33 cellular contexts compared by ENCODE assay signal in the genomic region with DNA sequence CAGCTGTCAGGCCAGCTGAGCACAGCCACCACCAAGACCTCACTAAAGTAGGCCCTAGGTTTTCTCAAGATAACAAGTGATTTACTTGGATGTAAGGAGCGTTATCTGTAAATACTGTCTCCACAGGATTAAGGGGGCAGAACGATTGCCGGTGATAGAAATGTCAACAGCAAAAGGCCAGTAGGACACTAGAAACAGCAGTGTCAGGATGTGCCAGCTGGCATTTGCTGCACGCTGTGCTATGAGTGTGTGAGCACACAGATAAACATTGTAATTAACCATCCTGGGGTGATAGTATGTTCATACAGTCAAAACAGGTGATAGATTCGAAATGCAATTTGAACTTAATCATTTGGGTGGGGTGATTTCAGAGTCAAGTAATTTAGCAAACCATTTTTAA. TPM values are rescaled to one million over a fixed set of nuclear protein-coding genes. Genes with fewer than 3 reads are reported as not detected.
"Had no signal": no experiment of that assay in that cellular context is flagged by ENCODE, and none has a peak within 500 bp of the region (broad histone marks: within the 10 kb centered on the region; RNA-seq: fewer than 3 reads in every experiment).

No MANE protein-coding gene starts in this region.

- H3K27me3 ChIP-seq: breast epithelium, neural progenitor cell, sigmoid colon, transverse colon, uterus had no signal

- H3K4me3 ChIP-seq: breast epithelium, left ventricle myocardium inferior, neural progenitor cell, sigmoid colon, transverse colon, uterus had no signal

- ATAC-seq: activated T-cell treated with anti-CD3 and anti-CD28 coated beads, Interleukin-2, amount 50 U/mL, for 4 hours; esophagus mucosa; naive thymus-derived CD8-positive, alpha-beta T cell; stimulated activated naive B cell treated with anti-CD40 and anti-IgM and Interleukin-4, amounts not matched to agents 10 μg/mL and 1 μg/mL and 100 μg/mL, for 72 hours had no signal

- FAIRE-seq: astrocyte, colon, frontal cortex had no signal

- H3K27ac ChIP-seq: breast epithelium, left ventricle myocardium inferior, neural progenitor cell, sigmoid colon, transverse colon, uterus had no signal

- DNase-seq: activated B cell treated with CpG ODN at 0.5 μM for 24 hours; activated CD4-positive, alpha-beta T cell treated with anti-CD3 and anti-CD28 coated beads for 4 hours; activated CD4-positive, alpha-beta T cell treated with anti-CD3 and anti-CD28 coated beads, Interleukin-2, amount 50 U/mL, for 48 hours; activated CD8-positive, alpha-beta memory T cell treated with anti-CD3 and anti-CD28 coated beads, Interleukin-2, amount 50 U/mL, for 48 hours; activated naive CD4-positive, alpha-beta T cell; activated T-cell treated with anti-CD3 and anti-CD28 coated beads, Interleukin-2, amount 50 U/mL, for 4 hours; effector memory CD4-positive, alpha-beta T cell; glutamatergic neuron; hippocampal formation; kidney glomerular epithelial cell; left ventricle myocardium inferior; naive thymus-derived CD8-positive, alpha-beta T cell; retina; sigmoid colon; stimulated activated CD4-positive, alpha-beta T cell treated with anti-CD3 and anti-CD28 coated beads, Interleukin-2, amount 100 ng/mL, for 48 hours; stimulated activated CD8-positive, alpha-beta memory T cell treated with anti-CD3 and anti-CD28 coated beads, Interleukin-4, amount 100 ng/mL, for 48 hours; stimulated activated naive B cell treated with anti-CD40 and anti-IgM and Interleukin-4, amounts not matched to agents 10 μg/mL and 1 μg/mL and 100 μg/mL, for 72 hours; transverse colon; uterus had no signal

- H3K4me1 ChIP-seq: breast epithelium, left ventricle myocardium inferior, neural progenitor cell, sigmoid colon, transverse colon, uterus had no signal

- H3K9me3 ChIP-seq: breast epithelium, left ventricle myocardium inferior, sigmoid colon, transverse colon, uterus had no signal

- H3K36me3 ChIP-seq: breast epithelium, left ventricle myocardium inferior, neural progenitor cell, sigmoid colon, transverse colon, uterus had no signal

RNA-seq across cellular contexts. Expression of a gene that starts 36.2 kb away (rescaled TPM):
- total RNA-seq: activated B cell treated with CpG ODN at 0.5 μM for 24 hours; activated CD8-positive, alpha-beta memory T cell treated with anti-CD3 and anti-CD28 coated beads for 36 hours; activated T-cell treated with anti-CD3 and anti-CD28 coated beads, Interleukin-2, amount 50 U/mL, for 4 hours; activated T-helper 2 cell treated with anti-CD3 and anti-CD28 coated beads, Interferon-gamma antibody, Interleukin-2, Interleukin-4, amounts not matched to agents 10 μg/mL and 5 μg/mL and 100 μg/mL, durations not matched to agents 14 hours and 24 hours and 36 hours; astrocyte; breast epithelium; dermis microvascular lymphatic vessel endothelial cell; esophagus mucosa; frontal cortex; left ventricle myocardium inferior; lung microvascular endothelial cell; mesothelial cell of epicardium; naive thymus-derived CD8-positive, alpha-beta T cell; osteoblast; progenitor cell of endocrine pancreas; sigmoid colon; temporal lobe; transverse colon; uterus had no signal
- polyA plus RNA-seq: naive thymus-derived CD8-positive, alpha-beta T cell; sigmoid colon had no signal
